ENCODE assay signal across 8 cellular contexts in the genomic region with DNA sequence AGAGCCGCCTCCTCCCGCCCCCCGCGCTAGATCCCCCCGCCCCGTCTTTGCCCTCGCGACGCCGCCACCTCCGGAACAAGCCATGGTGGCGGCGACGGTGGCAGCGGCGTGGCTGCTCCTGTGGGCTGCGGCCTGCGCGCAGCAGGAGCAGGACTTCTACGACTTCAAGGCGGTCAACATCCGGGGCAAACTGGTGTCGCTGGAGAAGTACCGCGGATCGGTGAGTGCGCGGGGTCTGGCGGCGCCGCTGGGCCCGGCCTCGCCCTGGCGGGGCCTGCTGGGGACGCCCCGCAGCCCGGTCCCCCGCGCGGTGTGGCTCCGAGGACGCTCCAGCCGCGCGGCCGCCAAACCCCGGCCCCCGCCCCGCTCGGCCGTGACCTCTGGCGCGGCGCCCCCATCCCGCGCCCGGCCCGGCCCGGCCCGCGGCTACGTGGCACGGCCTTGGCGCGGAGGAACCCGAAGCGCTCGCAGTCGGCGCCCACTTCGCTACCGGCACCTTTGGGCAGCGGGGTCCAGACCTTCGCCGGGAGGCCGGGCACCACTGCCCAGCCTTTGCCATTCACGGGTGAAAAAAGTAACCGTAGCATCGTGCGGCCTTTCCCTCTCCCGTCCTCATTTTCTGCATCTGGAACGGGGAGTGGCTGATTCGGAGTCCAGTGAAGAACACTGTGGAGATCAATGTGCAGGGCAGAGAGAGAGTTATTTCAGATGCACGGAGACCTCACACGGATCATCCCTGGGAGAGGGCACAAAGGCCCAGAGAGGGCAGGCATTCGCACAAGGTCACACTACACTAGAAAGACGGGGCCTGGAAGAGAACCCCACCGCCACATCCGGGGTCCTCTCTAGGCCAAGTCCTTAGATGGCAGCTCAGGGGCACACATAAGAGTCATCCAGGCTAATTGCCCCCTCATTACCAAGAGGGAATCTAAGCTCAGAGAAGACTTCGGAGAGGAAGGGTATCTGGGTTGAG. TPM values are rescaled to one million over a fixed set of nuclear protein-coding genes. Genes with fewer than 3 reads are reported as not detected.
A peak's percentile ranks its signal among the peaks of the same experiment; 100 is the strongest.
DNase-seq lines count a peak whose midpoint lies in the region; ATAC-seq and FAIRE-seq lines count a peak whose summit lies in the region.

A gene (plus strand): TSS at position 44 of the 973 bp plus-strand sequence. CDS start 39 bp downstream, at position 83.

- peak within 1 kb of the TSS; percentile 86 to 92 (median 88) for H3K4me3 Mint-ChIP-seq in T-cell

- peak within 1 kb of the TSS; percentile 94 to 97 for H3K27ac Mint-ChIP-seq in T-cell

- ATAC-seq in T-cell (replicated peaks in 1 of 4): peak; percentile 78 to 87 (median 84)

- no peaks in the 10 kb centered on the region for H3K27me3 Mint-ChIP-seq in T-cell

- peaks cover 10% of the 10 kb centered on the region for H3K36me3 Mint-ChIP-seq in T-cell

- no peak for FAIRE-seq in urothelium cell line (lab: Jason Lieb, UNC)

- no peaks in the 10 kb centered on the region for H3K9me3 Mint-ChIP-seq in T-cell

- DNase-seq in NCI-H2107 (lab: John Stamatoyannopoulos, UW): peak; percentile 24
- DNase-seq in NCI-H2107 treated with DMSO at 0.1 percent for 48 hours (lab: John Stamatoyannopoulos, UW; ENCODE audit: unreplicated experiment): no peak
- peak; percentile 27 to 69 (median 54) for DNase-seq in T-cell
- peak in 45 of 58 donors; percentile 2 to 56 (median 28) for DNase-seq in anterior cingulate cortex (lab: John Stamatoyannopoulos, UW)
- peak; percentile 16 to 29 for DNase-seq in hippocampal formation (lab: John Stamatoyannopoulos, UW)
- peak; percentile 80 for DNase-seq in retina
- peak; percentile 27 for DNase-seq in urothelium cell line (ENCODE audit: low spot score)
- DNase-seq in NCI-H1694 treated with DMSO at 0.1 percent for 48 hours (lab: John Stamatoyannopoulos, UW): no peak

- H3K4me1 Mint-ChIP-seq in T-cell: peaks cover 53 to 61% (median 56%) of the 10 kb centered on the region in 3 donors

- CTCF ChIA-PET in T-cell (lab: Charles Lee): no interaction called here

- POLR2A ChIA-PET in T-cell (lab: Charles Lee): interaction anchor here (0.6 to 1.2 kb wide), 5 partner anchors 28 to 198 kb away, joined by 3 to 4 read pairs (median 3); a partner anchor contains a TSS

RNA-seq across cellular contexts. Expression of the gene that starts here (rescaled TPM):
- total RNA-seq in T-cell: 10 to 100 TPM; 13.4 to 28.1 (median 22.9) TPM

Comparison
In these comparisons a context has a peak if more than half of its experiments do, and no peak if none do; other contexts are left out.
1. DNase-seq: peak in NCI-H2107 (single experiment), T-cell (34 of 34), anterior cingulate cortex (45 of 58), hippocampal formation (2 of 2), retina (single experiment) and urothelium cell line (single experiment); none in NCI-H2107 treated with DMSO at 0.1 percent for 48 hours (single experiment) and NCI-H1694 treated with DMSO at 0.1 percent for 48 hours (single experiment).